1 cellular context compared by ENCODE assay signal in genomic region chr1:1859970-1860691, GRCh38.
TF ChIP-seq lines count a peak whose summit lies in the region.

No MANE protein-coding gene starts in this region.

TF ChIP-seq in HepG2, 621 proteins besides CTCF, POLR2A, EP300 and RAD21:
- peak; percentile 73 for TF ChIP-seq ZNF121 (CRISPR knock-in tag; IDR thresholded peaks at IDR 0.05)
